ENCODE assay signal across 17 cellular contexts in the genomic region with DNA sequence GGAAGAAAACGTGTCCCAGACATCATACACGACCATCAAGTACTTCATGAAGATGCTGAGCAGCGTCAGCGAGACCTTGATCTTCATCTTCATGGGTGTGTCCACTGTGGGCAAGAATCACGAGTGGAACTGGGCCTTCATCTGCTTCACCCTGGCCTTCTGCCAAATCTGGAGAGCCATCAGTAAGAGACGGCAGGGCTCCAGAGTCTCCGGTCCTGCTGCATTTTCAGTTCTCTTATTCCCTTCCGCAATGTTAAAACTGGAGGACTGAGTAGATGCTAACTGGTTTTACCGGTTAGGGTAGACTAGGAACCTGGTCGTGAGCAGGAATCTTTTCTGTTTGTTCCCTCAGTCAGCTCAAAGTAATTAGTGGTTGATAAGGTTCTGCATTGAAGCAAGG. TPM values are rescaled to one million over a fixed set of nuclear protein-coding genes. Genes with fewer than 3 reads are reported as not detected.
DNase-seq lines count a peak whose midpoint lies in the region; ATAC-seq and TF ChIP-seq lines count a peak whose summit lies in the region.
"Had no signal": no experiment of that assay in that cellular context is flagged by ENCODE, and none has a peak within 500 bp of the region (broad histone marks: within the 10 kb centered on the region; RNA-seq: fewer than 3 reads in every experiment).

No MANE protein-coding gene starts in this region.

- no peaks in the 10 kb centered on the region for H3K4me1 ChIP-seq in esophagus muscularis mucosa

- no peak overlapping the region for H3K27ac Mint-ChIP-seq in activated naive CD4-positive, alpha-beta T cell treated with anti-CD3 and anti-CD28 coated beads, Interleukin-2, amount 50 U/mL, for 72 hours
- H3K27ac Mint-ChIP-seq in activated CD8-positive, alpha-beta memory T cell treated with anti-CD3 and anti-CD28 coated beads, Interleukin-2, amount 10 ng/mL, durations not matched to agents 7 days and 5 days = no peak overlapping the region
- H3K27ac Mint-ChIP-seq: activated CD4-positive, alpha-beta T cell treated with anti-CD3 and anti-CD28 coated beads, Interleukin-2, amount 10 ng/mL, durations not matched to agents 7 days and 5 days; activated naive CD8-positive, alpha-beta T cell treated with anti-CD3 and anti-CD28 coated beads, Interleukin-2, amount 50 U/mL, for 24 hours; nephron progenitor cell had no signal

- peaks cover 2% of the 10 kb centered on the region for H3K4me1 Mint-ChIP-seq in activated CD8-positive, alpha-beta memory T cell treated with anti-CD3 and anti-CD28 coated beads, Interleukin-2, amount 10 ng/mL, durations not matched to agents 7 days and 5 days
- H3K4me1 Mint-ChIP-seq: nephron progenitor cell had no signal

- no peak for TF ChIP-seq POLR2A in esophagus muscularis mucosa (IDR thresholded peaks at IDR 0.05; ENCODE audit: low read depth)

- no peaks in the 10 kb centered on the region for H3K36me3 ChIP-seq in esophagus muscularis mucosa

- H3K27me3 Mint-ChIP-seq in activated CD8-positive, alpha-beta memory T cell treated with anti-CD3 and anti-CD28 coated beads, Interleukin-2, amount 10 ng/mL, durations not matched to agents 7 days and 5 days = peaks cover 18% of the 10 kb centered on the region

- no peak for TF ChIP-seq CTCF in esophagus muscularis mucosa (IDR thresholded peaks at IDR 0.05)

- peaks cover 0 to 7% of the 10 kb centered on the region in 2 donors for H3K36me3 Mint-ChIP-seq in activated naive CD4-positive, alpha-beta T cell treated with anti-CD3 and anti-CD28 coated beads, Interleukin-2, amount 50 U/mL, for 72 hours
- no peaks in the 10 kb centered on the region for H3K36me3 Mint-ChIP-seq in activated CD8-positive, alpha-beta memory T cell treated with anti-CD3 and anti-CD28 coated beads, Interleukin-2, amount 10 ng/mL, durations not matched to agents 7 days and 5 days

- H3K4me3 ChIP-seq in esophagus muscularis mucosa = no peak overlapping the region
- H3K4me3 ChIP-seq: GM23248 had no signal

- no peak for TF ChIP-seq EP300 in esophagus muscularis mucosa (IDR thresholded peaks at IDR 0.05)

- no peak overlapping the region for H3K4me3 Mint-ChIP-seq in activated CD8-positive, alpha-beta memory T cell treated with anti-CD3 and anti-CD28 coated beads, Interleukin-2, amount 10 ng/mL, durations not matched to agents 7 days and 5 days
- H3K4me3 Mint-ChIP-seq: activated CD4-positive, alpha-beta T cell treated with anti-CD3 and anti-CD28 coated beads, Interleukin-2, amount 10 ng/mL, durations not matched to agents 7 days and 5 days; activated naive CD8-positive, alpha-beta T cell treated with anti-CD3 and anti-CD28 coated beads, Interleukin-2, amount 50 U/mL, for 24 hours; nephron progenitor cell had no signal

- DNase-seq in HPDE6-E6E7 (ENCODE audit: extremely low spot score) = peak; percentile 34
- peak; percentile 84 for DNase-seq in NCI-H748 (lab: John Stamatoyannopoulos, UW; ENCODE audit: unreplicated experiment)
- DNase-seq in esophagus muscularis mucosa (ENCODE audit: extremely low spot score) = peak; percentile 89
- no peak for DNase-seq in sciatic nerve (ENCODE audit: low spot score)
- DNase-seq in activated naive CD4-positive, alpha-beta T cell treated with anti-CD3 and anti-CD28 coated beads, Interleukin-2, amount 50 U/mL, for 72 hours (ENCODE audit: low spot score in 2 of 2) = no peak
- no peak for DNase-seq in NCI-H2196 treated with DMSO at 0.1 percent for 48 hours (lab: John Stamatoyannopoulos, UW; ENCODE audit: unreplicated experiment)
- DNase-seq in activated CD8-positive, alpha-beta memory T cell treated with anti-CD3 and anti-CD28 coated beads, Interleukin-2, amount 10 ng/mL, durations not matched to agents 7 days and 5 days = no peak
- DNase-seq: activated CD4-positive, alpha-beta T cell treated with anti-CD3 and anti-CD28 coated beads, Interleukin-2, amount 10 ng/mL, durations not matched to agents 7 days and 5 days; activated naive CD8-positive, alpha-beta T cell treated with anti-CD3 and anti-CD28 coated beads, Interleukin-2, amount 50 U/mL, for 24 hours; activated T-cell treated with anti-CD3 and anti-CD28 coated beads, Interleukin-2, amount 50 U/mL, for 48 hours; caudate nucleus; effector memory CD4-positive, alpha-beta T cell; GM23248; NCI-H2029 treated with DMSO at 0.1 percent for 48 hours; nephron progenitor cell; T1000 had no signal

- intact Hi-C loops in esophagus muscularis mucosa (cut with DNase I) (no loop called here), sciatic nerve (cut with DNase I) (no loop called here)

- WGBS in esophagus muscularis mucosa = 69% methylated on average over 10 of the region's 10 CpGs

- no peaks in the 10 kb centered on the region for H3K9me3 ChIP-seq in esophagus muscularis mucosa

- ATAC-seq in sciatic nerve = peak; percentile 41
- no peak for ATAC-seq in activated naive CD4-positive, alpha-beta T cell treated with anti-CD3 and anti-CD28 coated beads, Interleukin-2, amount 50 U/mL, for 72 hours
- ATAC-seq in activated CD8-positive, alpha-beta memory T cell treated with anti-CD3 and anti-CD28 coated beads, Interleukin-2, amount 10 ng/mL, durations not matched to agents 7 days and 5 days = no peak
- ATAC-seq: activated naive CD8-positive, alpha-beta T cell treated with anti-CD3 and anti-CD28 coated beads, Interleukin-2, amount 50 U/mL, for 24 hours had no signal

- CTCF ChIA-PET in activated CD8-positive, alpha-beta memory T cell treated with anti-CD3 and anti-CD28 coated beads, Interleukin-2, amount 10 ng/mL, durations not matched to agents 7 days and 5 days (lab: Charles Lee) = no interaction called here

- H3K9me3 Mint-ChIP-seq in activated naive CD4-positive, alpha-beta T cell treated with anti-CD3 and anti-CD28 coated beads, Interleukin-2, amount 50 U/mL, for 72 hours = peaks cover 0 to 6% of the 10 kb centered on the region in 2 donors
- no peaks in the 10 kb centered on the region for H3K9me3 Mint-ChIP-seq in activated CD8-positive, alpha-beta memory T cell treated with anti-CD3 and anti-CD28 coated beads, Interleukin-2, amount 10 ng/mL, durations not matched to agents 7 days and 5 days (ENCODE audit: low read depth)
- H3K9me3 Mint-ChIP-seq: activated CD4-positive, alpha-beta T cell treated with anti-CD3 and anti-CD28 coated beads, Interleukin-2, amount 10 ng/mL, durations not matched to agents 7 days and 5 days; activated naive CD8-positive, alpha-beta T cell treated with anti-CD3 and anti-CD28 coated beads, Interleukin-2, amount 50 U/mL, for 24 hours had no signal

- peaks cover 0 to 18% (median 0%) of the 10 kb centered on the region in 4 donors for H3K27me3 ChIP-seq in esophagus muscularis mucosa

- H3K27ac ChIP-seq in esophagus muscularis mucosa (replicated peaks in 1 of 4) = no peak overlapping the region
- H3K27ac ChIP-seq: GM23248 had no signal

RNA-seq across cellular contexts. Expression of a gene that starts 32.3 kb away (rescaled TPM):
- total RNA-seq in esophagus muscularis mucosa (not detected), sciatic nerve (not detected)
- under 1 TPM; 0.07 to 0.23 TPM for total RNA-seq in activated naive CD4-positive, alpha-beta T cell treated with anti-CD3 and anti-CD28 coated beads, Interleukin-2, amount 50 U/mL, for 72 hours
- under 1 TPM; 0.05 to 0.18 TPM for total RNA-seq in activated CD8-positive, alpha-beta memory T cell treated with anti-CD3 and anti-CD28 coated beads, Interleukin-2, amount 10 ng/mL, durations not matched to agents 7 days and 5 days
- total RNA-seq: GM23248, liver had no signal

Comparison
In these comparisons a context has a peak if more than half of its experiments do, and no peak if none do; other contexts are left out.
1. DNase-seq: peak in HPDE6-E6E7 (single experiment), NCI-H748 (single experiment) and esophagus muscularis mucosa (single experiment); none in sciatic nerve (single experiment), activated naive CD4-positive, alpha-beta T cell treated with anti-CD3 and anti-CD28 coated beads, Interleukin-2, amount 50 U/mL, for 72 hours (0 of 2), NCI-H2196 treated with DMSO at 0.1 percent for 48 hours (single experiment) and activated CD8-positive, alpha-beta memory T cell treated with anti-CD3 and anti-CD28 coated beads, Interleukin-2, amount 10 ng/mL, durations not matched to agents 7 days and 5 days (single experiment).